18 cellular contexts compared by ENCODE assay signal in genomic region chr12:122303068-122303467, GRCh38. TPM values are rescaled to one million over a fixed set of nuclear protein-coding genes. Genes with fewer than 3 reads are reported as not detected.
DNase-seq lines count a peak whose midpoint lies in the region; ATAC-seq and TF ChIP-seq lines count a peak whose summit lies in the region.
"Had no signal": no experiment of that assay in that cellular context is flagged by ENCODE, and none has a peak within 500 bp of the region (broad histone marks: within the 10 kb centered on the region; RNA-seq: fewer than 3 reads in every experiment).

No MANE protein-coding gene starts in this region.

- H3K27me3 Mint-ChIP-seq in HFFc6 (ENCODE audit: insufficient read depth): peaks cover 6% of the 10 kb centered on the region
- H3K27me3 Mint-ChIP-seq in nephron progenitor cell (ENCODE audit: low read depth, poor library complexity): no peaks in the 10 kb centered on the region
- no peaks in the 10 kb centered on the region for H3K27me3 Mint-ChIP-seq in activated CD4-positive, alpha-beta T cell treated with anti-CD3 and anti-CD28 coated beads, Interleukin-2, amount 10 ng/mL, durations not matched to agents 24 days and 14 days
- H3K27me3 Mint-ChIP-seq in natural killer cell (ENCODE audit: low read depth in 2 of 2): no peaks in the 10 kb centered on the region
- no peaks in the 10 kb centered on the region for H3K27me3 Mint-ChIP-seq in Caco-2 (ENCODE audit: insufficient read depth, unreplicated experiment)

- H3K4me1 Mint-ChIP-seq in HFFc6 (ENCODE audit: low read depth): peaks cover 9% of the 10 kb centered on the region
- peaks cover 5% of the 10 kb centered on the region for H3K4me1 Mint-ChIP-seq in nephron progenitor cell
- no peaks in the 10 kb centered on the region for H3K4me1 Mint-ChIP-seq in activated CD4-positive, alpha-beta T cell treated with anti-CD3 and anti-CD28 coated beads, Interleukin-2, amount 10 ng/mL, durations not matched to agents 24 days and 14 days
- H3K4me1 Mint-ChIP-seq in natural killer cell: no peaks in the 10 kb centered on the region
- H3K4me1 Mint-ChIP-seq in Caco-2 (ENCODE audit: low read depth, unreplicated experiment): peaks cover 6% of the 10 kb centered on the region

- H3K27ac Mint-ChIP-seq in HFFc6 (peak overlapping the region; percentile 4; the same call in 1 of the 2 replicates), nephron progenitor cell (peak overlapping the region; percentile 0), natural killer cell (peak overlapping the region in 1 of 2 donors; percentile 10), Caco-2 (ENCODE audit: unreplicated experiment) (no peak overlapping the region)
- H3K27ac Mint-ChIP-seq in activated CD4-positive, alpha-beta T cell treated with anti-CD3 and anti-CD28 coated beads, Interleukin-2, amount 10 ng/mL, durations not matched to agents 24 days and 14 days: no peak overlapping the region

- no peaks in the 10 kb centered on the region for H3K9me3 ChIP-seq in BLaER1
- H3K9me3 ChIP-seq in Caco-2: no peaks in the 10 kb centered on the region

- CTCF ChIA-PET in Caco-2 (lab: Charles Lee): no interaction called here

- H3K4me3 ChIP-seq in BLaER1: no peak overlapping the region
- H3K4me3 ChIP-seq in Caco-2 (ENCODE audit: low read depth, low read length): no peak overlapping the region

- no peak overlapping the region for H3K9ac ChIP-seq in BLaER1

- ATAC-seq in natural killer cell: no peak
- ATAC-seq: HCT116, SK-N-SH treated with all-trans-retinoic acid at 6 μM for 48 hours had no signal

- H3K27ac ChIP-seq in BLaER1 (peak overlapping the region; percentile 65), cingulate gyrus (ENCODE audit: low read depth, low read length) (peak overlapping the region; percentile 75)

- H3K27me3 ChIP-seq in BLaER1: no peaks in the 10 kb centered on the region
- H3K27me3 ChIP-seq in Caco-2 (replicated peaks; ENCODE audit: control insufficient read depth, insufficient read depth, low read length): no peaks in the 10 kb centered on the region

- H3K4me3 Mint-ChIP-seq in HFFc6 (no peak overlapping the region), nephron progenitor cell (no peak overlapping the region), natural killer cell (no peak overlapping the region), Caco-2 (ENCODE audit: unreplicated experiment) (no peak overlapping the region)
- H3K4me3 Mint-ChIP-seq in activated CD4-positive, alpha-beta T cell treated with anti-CD3 and anti-CD28 coated beads, Interleukin-2, amount 10 ng/mL, durations not matched to agents 24 days and 14 days: no peak overlapping the region

- H4K20me1 ChIP-seq in BLaER1: no peaks in the 10 kb centered on the region

- H3K4me1 ChIP-seq in BLaER1 (peaks cover 78% of the 10 kb centered on the region), Caco-2 (no peaks in the 10 kb centered on the region)

- H3K9me3 Mint-ChIP-seq in HFFc6: no peaks in the 10 kb centered on the region
- no peaks in the 10 kb centered on the region for H3K9me3 Mint-ChIP-seq in nephron progenitor cell
- no peaks in the 10 kb centered on the region for H3K9me3 Mint-ChIP-seq in activated CD4-positive, alpha-beta T cell treated with anti-CD3 and anti-CD28 coated beads, Interleukin-2, amount 10 ng/mL, durations not matched to agents 24 days and 14 days
- no peaks in the 10 kb centered on the region for H3K9me3 Mint-ChIP-seq in natural killer cell
- H3K9me3 Mint-ChIP-seq in Caco-2 (ENCODE audit: unreplicated experiment): no peaks in the 10 kb centered on the region

- intact Hi-C loops in activated CD4-positive, alpha-beta T cell treated with anti-CD3 and anti-CD28 coated beads, Interleukin-2, amount 10 ng/mL, durations not matched to agents 24 days and 14 days (cut with micrococcal nuclease): no loop called here
- intact Hi-C loops in natural killer cell (cut with micrococcal nuclease): no loop called here
- intact Hi-C loops in Caco-2 (cut with micrococcal nuclease; ENCODE audit: unreplicated experiment): no loop called here

- peaks cover 6% of the 10 kb centered on the region; the same call in 1 of the 2 replicates for H3K36me3 Mint-ChIP-seq in HFFc6 (ENCODE audit: low read depth)
- peaks cover 17% of the 10 kb centered on the region for H3K36me3 Mint-ChIP-seq in nephron progenitor cell (ENCODE audit: low read depth)
- peaks cover 14% of the 10 kb centered on the region for H3K36me3 Mint-ChIP-seq in activated CD4-positive, alpha-beta T cell treated with anti-CD3 and anti-CD28 coated beads, Interleukin-2, amount 10 ng/mL, durations not matched to agents 24 days and 14 days (ENCODE audit: low read depth)
- no peaks in the 10 kb centered on the region for H3K36me3 Mint-ChIP-seq in natural killer cell
- peaks cover 65% of the 10 kb centered on the region for H3K36me3 Mint-ChIP-seq in Caco-2 (ENCODE audit: insufficient read depth, unreplicated experiment)

- peak overlapping the region; percentile 61 for H3K4me2 ChIP-seq in BLaER1

- BruUV-seq in Caco-2 (replicated peaks; lab: Mats Ljungman, UMichigan): no TSS peak

- TF ChIP-seq CTCF in HFFc6 (IDR thresholded peaks at IDR 0.05): no peak
- TF ChIP-seq CTCF in nephron progenitor cell (IDR thresholded peaks at IDR 0.05): no peak
- TF ChIP-seq CTCF in natural killer cell (IDR thresholded peaks at IDR 0.05): no peak
- no peak for TF ChIP-seq CTCF in Caco-2 (IDR thresholded peaks at IDR 0.05; ENCODE audit: insufficient read depth in 1 of 2, low read depth in 1 of 2, low read length in 1 of 2, severe bottlenecking in 1 of 2, unreplicated experiment in 1 of 2)

- POLR2A ChIA-PET in Caco-2 (lab: Charles Lee): no interaction called here

- H3K36me3 ChIP-seq in BLaER1: peaks cover 50% of the 10 kb centered on the region
- no peaks in the 10 kb centered on the region for H3K36me3 ChIP-seq in Caco-2 (ENCODE audit: control insufficient read depth, insufficient read depth, low read length)

- no peak for DNase-seq in HFFc6
- no peak for DNase-seq in nephron progenitor cell
- no peak for DNase-seq in HPDE6-E6E7 (ENCODE audit: extremely low spot score)
- no peak for DNase-seq in activated CD4-positive, alpha-beta T cell treated with anti-CD3 and anti-CD28 coated beads, Interleukin-2, amount 10 ng/mL, durations not matched to agents 24 days and 14 days
- no peak for DNase-seq in natural killer cell
- DNase-seq in Caco-2: no peak
- DNase-seq: ACHN, GF-D8, GOT3, MV-4-11, NCI-H1694 treated with DMSO at 0.1 percent for 48 hours, NCI-H226, NCI-H524, SIG-M5 had no signal

RNA-seq across cellular contexts. Expression of gene VPS33A, which starts 36.8 kb away (rescaled TPM):
- 10 to 100 TPM; 22.7 to 31.0 (median 25.7) TPM for total RNA-seq in HFFc6 (2021; fragmentation: NEBNext Ultra II Directional; extraction: Animal tissue kit (Norgen Biotek cat#: 25700))
- 25.9 and 28.4 TPM in 2 replicates for total RNA-seq in activated CD4-positive, alpha-beta T cell treated with anti-CD3 and anti-CD28 coated beads, Interleukin-2, amount 10 ng/mL, durations not matched to agents 24 days and 14 days
- 10 to 100 TPM; 19.2 to 26.3 (median 24.1) TPM for total RNA-seq in natural killer cell
- total RNA-seq in Caco-2 (2022): 34.9 and 36.5 TPM in 2 replicates

Comparison
In these comparisons a context has a peak if more than half of its experiments do, and no peak if none do; other contexts are left out.
1. H3K27ac Mint-ChIP-seq: peak in HFFc6 (single experiment) and nephron progenitor cell (single experiment); none in activated CD4-positive, alpha-beta T cell treated with anti-CD3 and anti-CD28 coated beads, Interleukin-2, amount 10 ng/mL, durations not matched to agents 24 days and 14 days (single experiment) and Caco-2 (single experiment).